11 cellular contexts compared by ENCODE assay signal in genomic region chr16:89411335-89411850, GRCh38.
DNase-seq lines count a peak whose midpoint lies in the region; ATAC-seq, FAIRE-seq and TF ChIP-seq lines count a peak whose summit lies in the region.
"Had no signal": no experiment of that assay in that cellular context is flagged by ENCODE, and none has a peak within 500 bp of the region (broad histone marks: within the 10 kb centered on the region; RNA-seq: fewer than 3 reads in every experiment).

No MANE protein-coding gene starts in this region.

- no peak for FAIRE-seq in keratinocyte (lab: Jason Lieb, UNC)

- CTCF ChIA-PET in SK-N-SH (lab: Yijun Ruan, JAX): interaction anchor here (1.0 to 1.7 kb wide), 5 partner anchors 10 to 77 kb away, joined by 3 to 6 read pairs (median 3); no protein-coding TSS in a partner anchor
- CTCF ChIA-PET in activated CD8-positive, alpha-beta T cell treated with anti-CD3 and anti-CD28 coated beads, Interleukin-2, amount 10 ng/mL, durations not matched to agents 7 days and 5 days (lab: Charles Lee): interaction anchor here (0.9 to 1.7 kb wide), 5 partner anchors 9 to 77 kb away, joined by 3 to 7 read pairs (median 4); no protein-coding TSS in a partner anchor

- WGBS in SK-N-SH (ENCODE audit: low lambda C conversion rate): 71% methylated on average over 10 of the region's 10 CpGs

- H3K36me3 ChIP-seq in SK-N-SH (replicated peaks in 1 of 2; ENCODE audit: control insufficient read depth in 1 of 2, insufficient read depth in 2 of 2, low read length in 1 of 2) (no peaks in the 10 kb centered on the region), keratinocyte (ENCODE audit: control insufficient read depth in 2 of 2, extremely low read depth in 1 of 2, insufficient read depth in 2 of 2, low read length in 2 of 2) (peaks cover 2 to 5% of the 10 kb centered on the region in 2 experiments), skeletal muscle tissue (ENCODE audit: control insufficient read depth in 3 of 3, insufficient read depth in 3 of 3, low read length in 3 of 3) (no peaks in the 10 kb centered on the region)

- H3K9me3 ChIP-seq in SK-N-SH (no peaks in the 10 kb centered on the region), keratinocyte (ENCODE audit: control insufficient read depth, low read depth, low read length) (no peaks in the 10 kb centered on the region), skeletal muscle tissue (ENCODE audit: control insufficient read depth in 3 of 3, low read length in 3 of 3) (no peaks in the 10 kb centered on the region)

- H3F3A ChIP-seq in SK-N-SH (replicated peaks; ENCODE audit: insufficient read depth): peaks cover 14% of the 10 kb centered on the region

- ATAC-seq in SK-N-SH treated with all-trans-retinoic acid at 6 μM for 48 hours: no peak
- ATAC-seq in activated CD8-positive, alpha-beta T cell treated with anti-CD3 and anti-CD28 coated beads, Interleukin-2, amount 10 ng/mL, durations not matched to agents 7 days and 5 days: no peak

- peaks cover 81% of the 10 kb centered on the region for H3K4me1 Mint-ChIP-seq in activated CD8-positive, alpha-beta T cell treated with anti-CD3 and anti-CD28 coated beads, Interleukin-2, amount 10 ng/mL, durations not matched to agents 7 days and 5 days (ENCODE audit: low read depth)

- H3K27ac Mint-ChIP-seq in activated CD8-positive, alpha-beta T cell treated with anti-CD3 and anti-CD28 coated beads, Interleukin-2, amount 10 ng/mL, durations not matched to agents 7 days and 5 days: peak overlapping the region; percentile 83

- H3K27ac ChIP-seq in SK-N-SH (ENCODE audit: low read depth in 2 of 2, low read length in 1 of 2) (peak overlapping the region; percentile 23 to 56; a peak in 3 of 4 replicates), keratinocyte (ENCODE audit: control insufficient read depth, insufficient read depth, low read length) (peak overlapping the region; percentile 63), skeletal muscle tissue (ENCODE audit: low read depth, low read length) (peak overlapping the region; percentile 13)
- H3K27ac ChIP-seq: SK-N-MC had no signal

- H3K79me2 ChIP-seq in SK-N-SH (ENCODE audit: insufficient read depth): peaks cover 95% of the 10 kb centered on the region
- H3K79me2 ChIP-seq in keratinocyte (ENCODE audit: control insufficient read depth, insufficient read depth, low read length): peaks cover 94% of the 10 kb centered on the region

- H3K9ac ChIP-seq in SK-N-SH (no peak overlapping the region), keratinocyte (ENCODE audit: control insufficient read depth, extremely low read depth, insufficient read depth, low read length) (peak overlapping the region; percentile 37), skeletal muscle tissue (ENCODE audit: low read depth in 1 of 3, low read length in 3 of 3) (peak overlapping the region in 1 of 3 donors; percentile 72)

- H3K4me2 ChIP-seq in SK-N-SH: peak overlapping the region; percentile 8; the same call in 1 of the 2 replicates
- peak overlapping the region; percentile 44 for H3K4me2 ChIP-seq in keratinocyte (ENCODE audit: control insufficient read depth, extremely low read depth, insufficient read depth, low read depth, low read length)

- H3K27me3 ChIP-seq in SK-N-SH (ENCODE audit: insufficient read depth): no peaks in the 10 kb centered on the region
- no peaks in the 10 kb centered on the region for H3K27me3 ChIP-seq in keratinocyte (ENCODE audit: control insufficient read depth, extremely low read depth, insufficient read depth, low read length)
- no peaks in the 10 kb centered on the region for H3K27me3 ChIP-seq in skeletal muscle tissue (ENCODE audit: control insufficient read depth in 3 of 3, insufficient read depth in 3 of 3, low read length in 3 of 3)

- H2AFZ ChIP-seq in SK-N-SH (ENCODE audit: low read depth) (no peak overlapping the region), keratinocyte (ENCODE audit: control insufficient read depth, low read length) (no peak overlapping the region)

- dilution Hi-C loops in keratinocyte (cut with MboI; ENCODE audit: extremely low pct_ligation_motif_present, low sequenced_read_pairs): no loop called here

- H3K4me3 ChIP-seq in SK-N-SH (ENCODE audit: low read depth in 2 of 2, low read length in 1 of 2) (no peak overlapping the region), keratinocyte (ENCODE audit: control insufficient read depth in 2 of 3, extremely low read depth in 1 of 3, insufficient read depth in 2 of 3, low read depth in 1 of 3, low read length in 3 of 3) (peak overlapping the region in 1 of 3 experiments; percentile 7), skeletal muscle tissue (ENCODE audit: low read length in 3 of 3) (peak overlapping the region in 2 of 3 donors; percentile 22 to 26)
- H3K4me3 ChIP-seq: SK-N-MC had no signal

- H4K20me1 ChIP-seq in SK-N-SH (ENCODE audit: insufficient read depth): peaks cover 100% of the 10 kb centered on the region
- H4K20me1 ChIP-seq in keratinocyte (ENCODE audit: control insufficient read depth, extremely low read depth, insufficient read depth, low read length): peaks cover 77% of the 10 kb centered on the region

- TF ChIP-seq RAD21 in SK-N-SH (IDR thresholded peaks at IDR 0.05; ENCODE audit: low read length): no peak

- DNase-seq in SK-N-SH (no peak), keratinocyte (ENCODE audit: low read depth, low spot score) (no peak), mucosa of gallbladder (ENCODE audit: low spot score) (no peak), C1 segment of cervical spinal cord (lab: John Stamatoyannopoulos, UW) (no peak), SK-N-DZ (ENCODE audit: low spot score) (no peak)
- DNase-seq in activated CD8-positive, alpha-beta T cell treated with anti-CD3 and anti-CD28 coated beads, Interleukin-2, amount 10 ng/mL, durations not matched to agents 7 days and 5 days: no peak
- DNase-seq: 8988T, H7 had no signal

- H3K9me2 ChIP-seq in SK-N-SH: no peaks in the 10 kb centered on the region

- TF ChIP-seq CTCF in SK-N-SH (IDR thresholded peaks at IDR 0.05): no peak
- no peak for TF ChIP-seq CTCF in keratinocyte (optimal IDR thresholded peaks at IDR 0.05 in 1 of 3, IDR thresholded peaks at IDR 0.05 in 1 of 3, conservative IDR thresholded peaks at IDR 0.05 in 1 of 3; ENCODE audit: extremely low read depth in 1 of 3, insufficient read depth in 2 of 3, low read length in 3 of 3)

- no peaks in the 10 kb centered on the region for H3K9me3 Mint-ChIP-seq in activated CD8-positive, alpha-beta T cell treated with anti-CD3 and anti-CD28 coated beads, Interleukin-2, amount 10 ng/mL, durations not matched to agents 7 days and 5 days (ENCODE audit: insufficient read depth)

- POLR2A ChIA-PET in SK-N-SH (lab: Yijun Ruan, JAX): interaction anchor here (1.5 to 1.7 kb wide), 2 partner anchors 9 to 96 kb away, joined by 3 to 7 read pairs; partner anchors contain the start of gene SPG7
- POLR2A ChIA-PET in activated CD8-positive, alpha-beta T cell treated with anti-CD3 and anti-CD28 coated beads, Interleukin-2, amount 10 ng/mL, durations not matched to agents 7 days and 5 days (lab: Charles Lee): no interaction called here

- peaks cover 17% of the 10 kb centered on the region for H3K36me3 Mint-ChIP-seq in activated CD8-positive, alpha-beta T cell treated with anti-CD3 and anti-CD28 coated beads, Interleukin-2, amount 10 ng/mL, durations not matched to agents 7 days and 5 days (ENCODE audit: low read depth)

- peaks cover 29 to 58% of the 10 kb centered on the region in 2 experiments for H3K4me1 ChIP-seq in SK-N-SH (ENCODE audit: control insufficient read depth in 1 of 2, insufficient read depth in 2 of 2, low read depth in 1 of 2, low read length in 1 of 2)
- H3K4me1 ChIP-seq in keratinocyte (ENCODE audit: control insufficient read depth, extremely low read depth, insufficient read depth, low read length): peaks cover 50% of the 10 kb centered on the region
- H3K4me1 ChIP-seq in skeletal muscle tissue (ENCODE audit: control insufficient read depth in 3 of 3, insufficient read depth in 3 of 3, low read length in 3 of 3): peaks cover 64 to 82% (median 79%) of the 10 kb centered on the region in 3 donors

- no peak for TF ChIP-seq EP300 in SK-N-SH (IDR thresholded peaks at IDR 0.05; ENCODE audit: borderline replicate concordance in 1 of 2, low read depth in 1 of 2, low read length in 1 of 2)

- H3K9me1 ChIP-seq in keratinocyte (ENCODE audit: control insufficient read depth, extremely low read depth, insufficient read depth, low read length): peaks cover 20% of the 10 kb centered on the region

- no peak overlapping the region for H3K4me3 Mint-ChIP-seq in activated CD8-positive, alpha-beta T cell treated with anti-CD3 and anti-CD28 coated beads, Interleukin-2, amount 10 ng/mL, durations not matched to agents 7 days and 5 days

- H3K27me3 Mint-ChIP-seq in activated CD8-positive, alpha-beta T cell treated with anti-CD3 and anti-CD28 coated beads, Interleukin-2, amount 10 ng/mL, durations not matched to agents 7 days and 5 days (ENCODE audit: low read depth): no peaks in the 10 kb centered on the region

TF ChIP-seq in SK-N-SH, 30 proteins besides CTCF, POLR2A, EP300 and RAD21:
- no peak for TF ChIP-seq EZH2phosphoT487 (IDR thresholded peaks at IDR 0.05; ENCODE audit: borderline replicate concordance, low read depth)
- no peak for TF ChIP-seq SIN3A (IDR thresholded peaks at IDR 0.05; ENCODE audit: borderline replicate concordance, low read depth, low read length)
- no peak for TF ChIP-seq TAF1 (IDR thresholded peaks at IDR 0.05; ENCODE audit: borderline replicate concordance, low read depth, low read length)

TF ChIP-seq in SK-N-SH treated with all-trans-retinoic acid at 6 μM for 48 hours, 23 proteins besides CTCF, POLR2A, EP300 and RAD21 (continues in another document):
- TF ChIP-seq ESRRG (CRISPR knock-in tag; IDR thresholded peaks at IDR 0.05) (no peak), ZNF70 (CRISPR knock-in tag; IDR thresholded peaks at IDR 0.05) (no peak), BACH2 (CRISPR knock-in tag; IDR thresholded peaks at IDR 0.05; ENCODE audit: borderline replicate concordance) (no peak), CSDC2 (CRISPR knock-in tag; IDR thresholded peaks at IDR 0.05) (no peak), TCF4 (CRISPR knock-in tag; IDR thresholded peaks at IDR 0.05; ENCODE audit: borderline replicate concordance) (no peak), CREB5 (CRISPR knock-in tag; IDR thresholded peaks at IDR 0.05; ENCODE audit: low read depth) (no peak), ZFP30 (CRISPR knock-in tag; IDR thresholded peaks at IDR 0.05) (no peak), ZFP3 (CRISPR knock-in tag; IDR thresholded peaks at IDR 0.05) (no peak), ZNF8 (CRISPR knock-in tag; IDR thresholded peaks at IDR 0.05) (no peak), ISL1 (CRISPR knock-in tag; IDR thresholded peaks at IDR 0.05) (no peak)

Comparison
In these comparisons a context has a peak if more than half of its experiments do, and no peak if none do; other contexts are left out.
1. H3K27ac ChIP-seq: peak in every context shown above with its lines; median percentile 63 in keratinocyte; 40 in SK-N-SH; 13 in skeletal muscle tissue.
2. H3K4me3 ChIP-seq: peak in skeletal muscle tissue (2 of 3); none in SK-N-SH (0 of 2).